ENCODE assay signal across 20 cellular contexts in genomic region chr3:123832712-123833397, GRCh38. TPM values are rescaled to one million over a fixed set of nuclear protein-coding genes. Genes with fewer than 3 reads are reported as not detected.
DNase-seq lines count a peak whose midpoint lies in the region; ATAC-seq and TF ChIP-seq lines count a peak whose summit lies in the region.
"Had no signal": no experiment of that assay in that cellular context is flagged by ENCODE, and none has a peak within 500 bp of the region (broad histone marks: within the 10 kb centered on the region; RNA-seq: fewer than 3 reads in every experiment).

No MANE protein-coding gene starts in this region.

- H2BK12ac ChIP-seq in mesenchymal stem cell (ENCODE audit: low read length in 2 of 2): no peak overlapping the region

- H3K27me3 Mint-ChIP-seq in Calu3 (ENCODE audit: unreplicated experiment): no peaks in the 10 kb centered on the region
- H3K27me3 Mint-ChIP-seq in stimulated activated memory B cell treated with anti-CD40 and anti-IgM and Interleukin-4, amounts not matched to agents 10 μg/mL and 1 μg/mL and 100 μg/mL, for 72 hours: peaks cover 25% of the 10 kb centered on the region

- peak overlapping the region in 1 of 2 experiments; percentile 33 for H3K4ac ChIP-seq in mesenchymal stem cell (ENCODE audit: low read depth in 1 of 2, low read length in 2 of 2)

- no peak overlapping the region for H2BK15ac ChIP-seq in mesenchymal stem cell (ENCODE audit: low read depth, poor library complexity, severe bottlenecking)

- no peak overlapping the region for H2BK120ac ChIP-seq in mesenchymal stem cell (ENCODE audit: low read depth, low read length)

- no peak overlapping the region for H4K91ac ChIP-seq in mesenchymal stem cell (ENCODE audit: low read length)

- H3K9me3 ChIP-seq in mammary epithelial cell (replicated peaks; ENCODE audit: insufficient read depth, low read length): peaks cover 7% of the 10 kb centered on the region
- peaks cover 33% of the 10 kb centered on the region for H3K9me3 ChIP-seq in mesenchymal stem cell (ENCODE audit: control insufficient read depth, low read length)
- H3K9me3 ChIP-seq in effector memory CD4-positive, alpha-beta T cell (ENCODE audit: control insufficient read depth, low read length): no peaks in the 10 kb centered on the region
- peaks cover 18% of the 10 kb centered on the region for H3K9me3 ChIP-seq in PC-3 (ENCODE audit: low read length)

- H2AFZ ChIP-seq in mammary epithelial cell (ENCODE audit: low read depth, low read length) (peak overlapping the region; percentile 12), mesenchymal stem cell (ENCODE audit: low read depth, low read length) (no peak overlapping the region), PC-3 (ENCODE audit: low read length) (no peak overlapping the region)
- H2AFZ ChIP-seq: GM23248 had no signal

- dilution Hi-C loops in mammary epithelial cell (cut with HindIII; ENCODE audit: low sequenced_read_pairs): no loop called here

- peak overlapping the region in 1 of 2 experiments; percentile 64 for H3K18ac ChIP-seq in mesenchymal stem cell (ENCODE audit: low read depth in 1 of 2, low read length in 2 of 2)

- in situ Hi-C loops in mammary epithelial cell (cut with MboI; ENCODE audit: low sequenced_read_pairs in 2 of 2): no loop called here

- H3K9ac ChIP-seq in mammary epithelial cell (ENCODE audit: insufficient read depth, low read length) (no peak overlapping the region), mesenchymal stem cell (ENCODE audit: low read length) (no peak overlapping the region), PC-3 (ENCODE audit: low read length) (no peak overlapping the region)
- H3K9ac ChIP-seq: GM23248 had no signal

- H3K27me3 ChIP-seq in mammary epithelial cell (ENCODE audit: insufficient read depth, low read length): no peaks in the 10 kb centered on the region
- no peaks in the 10 kb centered on the region for H3K27me3 ChIP-seq in mesenchymal stem cell (ENCODE audit: control insufficient read depth in 1 of 2, insufficient read depth in 1 of 2, low read length in 2 of 2)
- no peaks in the 10 kb centered on the region for H3K27me3 ChIP-seq in effector memory CD4-positive, alpha-beta T cell (replicated peaks; ENCODE audit: control insufficient read depth, insufficient read depth, low read length, poor library complexity, severe bottlenecking)
- no peaks in the 10 kb centered on the region for H3K27me3 ChIP-seq in PC-3 (ENCODE audit: low read length)

- H2AK5ac ChIP-seq in mesenchymal stem cell (ENCODE audit: low read length, severe bottlenecking): peak overlapping the region; percentile 88

- H3K4me3 ChIP-seq in mammary epithelial cell (replicated peaks in 1 of 3; ENCODE audit: insufficient read depth in 1 of 3, low read depth in 2 of 3, low read length in 3 of 3) (no peak overlapping the region), mesenchymal stem cell (ENCODE audit: insufficient read depth in 1 of 2, low read depth in 1 of 2, low read length in 2 of 2) (no peak overlapping the region), PC-3 (ENCODE audit: low read length) (no peak overlapping the region)
- H3K4me3 ChIP-seq in effector memory CD4-positive, alpha-beta T cell (ENCODE audit: insufficient read depth, low read depth, low read length, poor library complexity, severe bottlenecking): no peak overlapping the region
- H3K4me3 ChIP-seq: GM23248, K562 had no signal

- DNase-seq in Calu3: no peak
- DNase-seq in MV-4-11 (lab: John Stamatoyannopoulos, UW): peak; percentile 59
- peak; percentile 65 for DNase-seq in mammary epithelial cell
- DNase-seq in mesenchymal stem cell: peak; percentile 63
- no peak for DNase-seq in effector memory CD4-positive, alpha-beta T cell
- DNase-seq in PC-3: no peak
- DNase-seq: CD4-positive, CD25-positive, alpha-beta regulatory T cell; DMS79; H9; NCI-H1092 treated with DMSO at 0.1 percent for 48 hours; NCI-H1436 treated with DMSO at 0.1 percent for 48 hours; NCI-H1930; NCI-H2227 treated with DMSO at 0.1 percent for 48 hours; NCI-H510A; NCI-H774; RPMI8226; SHP77 treated with DMSO at 0.1 percent for 48 hours had no signal

- no peak overlapping the region for H3K14ac ChIP-seq in mesenchymal stem cell (ENCODE audit: low read length in 2 of 2)

- 25% methylated on average over 3 of the region's 3 CpGs for WGBS in mammary epithelial cell (ENCODE audit: low coverage, missing lambda C conversion rate)
- 81% methylated on average over 2 of the region's 3 CpGs for WGBS in mesenchymal stem cell

- no peaks in the 10 kb centered on the region for H3F3A ChIP-seq in PC-3 (ENCODE audit: low read length, unreplicated experiment)

- H4K20me1 ChIP-seq in mammary epithelial cell (ENCODE audit: insufficient read depth, low read length): no peaks in the 10 kb centered on the region
- no peaks in the 10 kb centered on the region for H4K20me1 ChIP-seq in PC-3 (ENCODE audit: low read length)

- intact Hi-C loops in Calu3 (cut with micrococcal nuclease; ENCODE audit: unreplicated experiment): no loop called here
- intact Hi-C loops in mammary epithelial cell (cut with micrococcal nuclease): no loop called here
- intact Hi-C loops in PC-3 (cut with micrococcal nuclease): loop anchor here (5.0 kb wide), 1 partner anchor 41 kb away; no protein-coding TSS in a partner anchor

- peaks cover 2% of the 10 kb centered on the region for H3K36me3 ChIP-seq in mammary epithelial cell (ENCODE audit: insufficient read depth, low read length)
- peaks cover 24 to 36% of the 10 kb centered on the region in 2 experiments for H3K36me3 ChIP-seq in mesenchymal stem cell (ENCODE audit: control insufficient read depth in 1 of 2, insufficient read depth in 2 of 2, low read depth in 1 of 2, low read length in 2 of 2)
- H3K36me3 ChIP-seq in effector memory CD4-positive, alpha-beta T cell (ENCODE audit: control insufficient read depth, insufficient read depth, low read length): no peaks in the 10 kb centered on the region
- peaks cover 2% of the 10 kb centered on the region; the same call in 1 of the 2 replicates for H3K36me3 ChIP-seq in PC-3 (ENCODE audit: low read depth, low read length)

- peaks cover 6% of the 10 kb centered on the region for H3K9me3 Mint-ChIP-seq in Calu3 (ENCODE audit: low read depth, unreplicated experiment)
- peaks cover 18% of the 10 kb centered on the region for H3K9me3 Mint-ChIP-seq in stimulated activated memory B cell treated with anti-CD40 and anti-IgM and Interleukin-4, amounts not matched to agents 10 μg/mL and 1 μg/mL and 100 μg/mL, for 72 hours

- peak overlapping the region; percentile 61 for H2BK5ac ChIP-seq in mesenchymal stem cell (ENCODE audit: low read depth, low read length, poor library complexity, severe bottlenecking)

- no peaks in the 10 kb centered on the region for H3K36me3 Mint-ChIP-seq in Calu3 (ENCODE audit: insufficient read depth, unreplicated experiment)
- no peaks in the 10 kb centered on the region for H3K36me3 Mint-ChIP-seq in stimulated activated memory B cell treated with anti-CD40 and anti-IgM and Interleukin-4, amounts not matched to agents 10 μg/mL and 1 μg/mL and 100 μg/mL, for 72 hours
- H3K36me3 Mint-ChIP-seq: CD4-positive, CD25-positive, alpha-beta regulatory T cell had no signal

- POLR2A ChIA-PET in PC-3 (lab: Charles Lee; ENCODE audit: unreplicated experiment): no interaction called here

- TF ChIP-seq CTCF in Calu3 (IDR thresholded peaks at IDR 0.05; ENCODE audit: unreplicated experiment) (no peak), mammary epithelial cell (conservative IDR thresholded peaks at IDR 0.05 in 1 of 2, IDR thresholded peaks at IDR 0.05 in 1 of 2; ENCODE audit: extremely low read depth in 1 of 2, insufficient read depth in 1 of 2, low read depth in 1 of 2, low read length in 2 of 2) (no peak), PC-3 (conservative IDR thresholded peaks at IDR 0.05; ENCODE audit: low read depth, low read length) (no peak)

- H3K79me2 ChIP-seq in mammary epithelial cell (ENCODE audit: insufficient read depth, low read length) (peaks cover 53% of the 10 kb centered on the region), PC-3 (ENCODE audit: low read length) (no peaks in the 10 kb centered on the region)

- ATAC-seq in PC-3: no peak
- no peak for ATAC-seq in stimulated activated memory B cell treated with anti-CD40 and anti-IgM and Interleukin-4, amounts not matched to agents 10 μg/mL and 1 μg/mL and 100 μg/mL, for 72 hours
- ATAC-seq: K562 had no signal

- CTCF ChIA-PET in Calu3 (lab: Charles Lee): interaction anchor here (0.5 to 1.5 kb wide), 2 partner anchors 14 to 128 kb away, joined by 3 read pairs; partner anchors contain the start of gene CCDC14
- CTCF ChIA-PET in mammary epithelial cell (lab: Charles Lee; ENCODE audit: low non-redundant PET): no interaction called here
- CTCF ChIA-PET in PC-3 (lab: Charles Lee): interaction anchor here (0.6 kb wide), 1 partner anchor 108 kb away, joined by 3 read pairs; no protein-coding TSS in a partner anchor

- no peak overlapping the region for H3K23ac ChIP-seq in mesenchymal stem cell (ENCODE audit: low read length in 2 of 2)

- H3K4me2 ChIP-seq in mammary epithelial cell (ENCODE audit: insufficient read depth, low read depth, low read length): no peak overlapping the region
- H3K4me2 ChIP-seq in mesenchymal stem cell (ENCODE audit: low read length, poor library complexity, severe bottlenecking): no peak overlapping the region
- H3K4me2 ChIP-seq in PC-3 (ENCODE audit: low read length): no peak overlapping the region

- H3K4me1 Mint-ChIP-seq in Calu3 (ENCODE audit: low read depth, unreplicated experiment): peaks cover 16% of the 10 kb centered on the region
- H3K4me1 Mint-ChIP-seq in stimulated activated memory B cell treated with anti-CD40 and anti-IgM and Interleukin-4, amounts not matched to agents 10 μg/mL and 1 μg/mL and 100 μg/mL, for 72 hours: no peaks in the 10 kb centered on the region
- H3K4me1 Mint-ChIP-seq: CD4-positive, CD25-positive, alpha-beta regulatory T cell had no signal

- peak overlapping the region; percentile 27 for H4K8ac ChIP-seq in mesenchymal stem cell (ENCODE audit: low read length)

- BruUV-seq in Calu3 (replicated peaks; lab: Mats Ljungman, UMichigan) (no TSS peak), mammary epithelial cell (replicated peaks; lab: Mats Ljungman, UMichigan) (no TSS peak), PC-3 (replicated peaks; lab: Mats Ljungman, UMichigan) (no TSS peak)

- no peak overlapping the region for H3K4me3 Mint-ChIP-seq in Calu3 (ENCODE audit: low read depth, unreplicated experiment)
- no peak overlapping the region for H3K4me3 Mint-ChIP-seq in stimulated activated memory B cell treated with anti-CD40 and anti-IgM and Interleukin-4, amounts not matched to agents 10 μg/mL and 1 μg/mL and 100 μg/mL, for 72 hours
- H3K4me3 Mint-ChIP-seq: CD4-positive, CD25-positive, alpha-beta regulatory T cell; H9 had no signal

- H3K79me1 ChIP-seq in mesenchymal stem cell (replicated peaks; ENCODE audit: low read length, poor library complexity, severe bottlenecking): peaks cover 16% of the 10 kb centered on the region

- peaks cover 62% of the 10 kb centered on the region for H3K4me1 ChIP-seq in mammary epithelial cell (ENCODE audit: insufficient read depth, low read length)
- H3K4me1 ChIP-seq in mesenchymal stem cell (ENCODE audit: control insufficient read depth, insufficient read depth, low read depth, low read length): peaks cover 14% of the 10 kb centered on the region
- H3K4me1 ChIP-seq in effector memory CD4-positive, alpha-beta T cell (ENCODE audit: control insufficient read depth, insufficient read depth, low read length, poor library complexity, severe bottlenecking): no peaks in the 10 kb centered on the region
- H3K4me1 ChIP-seq in PC-3 (ENCODE audit: insufficient read depth, low read length): peaks cover 13% of the 10 kb centered on the region

- H3K27ac ChIP-seq in mammary epithelial cell (ENCODE audit: insufficient read depth, low read depth, low read length) (peak overlapping the region; percentile 90), mesenchymal stem cell (ENCODE audit: low read length, poor library complexity, severe bottlenecking) (peak overlapping the region; percentile 83), PC-3 (ENCODE audit: low read length) (no peak overlapping the region)
- H3K27ac ChIP-seq in effector memory CD4-positive, alpha-beta T cell (ENCODE audit: insufficient read depth, low read length, poor library complexity, severe bottlenecking): no peak overlapping the region

- no peaks in the 10 kb centered on the region for H3K9me2 ChIP-seq in PC-3 (replicated peaks; ENCODE audit: low read length)

- H3K27ac Mint-ChIP-seq in Calu3 (ENCODE audit: unreplicated experiment): peak overlapping the region; percentile 56
- H3K27ac Mint-ChIP-seq in stimulated activated memory B cell treated with anti-CD40 and anti-IgM and Interleukin-4, amounts not matched to agents 10 μg/mL and 1 μg/mL and 100 μg/mL, for 72 hours: no peak overlapping the region
- H3K27ac Mint-ChIP-seq: CD4-positive, CD25-positive, alpha-beta regulatory T cell; H9 had no signal

RNA-seq across cellular contexts. Expression of gene MYLK, which starts 51.3 kb away (rescaled TPM):
- 8.0 and 10.7 TPM in 2 replicates for total RNA-seq in Calu3 (2022)
- 1,000 to 10,000 TPM in 1 of 2 donors, 100 to 1,000 TPM in 1; 103 to 1,758 TPM for total RNA-seq in mammary epithelial cell
- 66.6 TPM for polyA plus RNA-seq in mammary epithelial cell
- 261 TPM for polyA minus RNA-seq in mammary epithelial cell
- 138 TPM for polyA plus RNA-seq in mesenchymal stem cell (2013, experiment 1 of 2)
- 135 TPM for polyA plus RNA-seq in mesenchymal stem cell (2013, experiment 2 of 2)
- total RNA-seq in PC-3 (2014; rRNA removed): 6.9 and 8.7 TPM in 2 replicates

Comparison
In these comparisons a context has a peak if more than half of its experiments do, and no peak if none do; other contexts are left out.
1. DNase-seq: peak in MV-4-11 (single experiment), mammary epithelial cell (single experiment) and mesenchymal stem cell (single experiment); none in Calu3 (single experiment), effector memory CD4-positive, alpha-beta T cell (0 of 3) and PC-3 (single experiment).
2. H3K27ac ChIP-seq: peak in mammary epithelial cell (single experiment) and mesenchymal stem cell (single experiment); none in effector memory CD4-positive, alpha-beta T cell (single experiment) and PC-3 (single experiment).